ENCODE assay signal across 8 cellular contexts in genomic region chr13:71817335-71817734, GRCh38. TPM values are rescaled to one million over a fixed set of nuclear protein-coding genes. Genes with fewer than 3 reads are reported as not detected.
"Had no signal": no experiment of that assay in that cellular context is flagged by ENCODE, and none has a peak within 500 bp of the region (broad histone marks: within the 10 kb centered on the region; RNA-seq: fewer than 3 reads in every experiment).

No MANE protein-coding gene starts in this region.

- H3K36me3 ChIP-seq: HAP-1 had no signal

- H3K9me3 ChIP-seq: HAP-1 had no signal

- H2AFZ ChIP-seq: GM23248 had no signal

- H3K9ac ChIP-seq: GM23248 had no signal

- H3K27ac ChIP-seq: GM23248, HL-60 had no signal

- H3K4me3 Mint-ChIP-seq: HFFc6 had no signal

- DNase-seq: GM23248, GOT3, H7, HFFc6 had no signal

- H3K27ac Mint-ChIP-seq: HFFc6 had no signal

- H3K4me1 ChIP-seq: HAP-1 had no signal

- H3K4me3 ChIP-seq: GM23248, HAP-1 had no signal

- ATAC-seq: HCT116, HepG2 had no signal

RNA-seq across cellular contexts. Expression of gene DACH1, which starts 49.7 kb away (rescaled TPM):
- total RNA-seq: GM23248, HepG2, HFFc6 had no signal
- polyA plus RNA-seq: GM23248, HepG2 had no signal
